Comparison of ENCODE assay signal across 14 cellular contexts in genomic region chr9:134058716-134059115, GRCh38. TPM values are rescaled to one million over a fixed set of nuclear protein-coding genes. Genes with fewer than 3 reads are reported as not detected.
DNase-seq lines count a peak whose midpoint lies in the region; ATAC-seq, FAIRE-seq and TF ChIP-seq lines count a peak whose summit lies in the region.
"Had no signal": no experiment of that assay in that cellular context is flagged by ENCODE, and none has a peak within 500 bp of the region (broad histone marks: within the 10 kb centered on the region; RNA-seq: fewer than 3 reads in every experiment).

No MANE protein-coding gene starts in this region.

- peak overlapping the region; percentile 55 for H3K4me2 ChIP-seq in HepG2 (ENCODE audit: low read depth, low read length)

- peaks cover 23% of the 10 kb centered on the region; the same call in 1 of the 2 replicates for H4K20me1 ChIP-seq in HepG2 (ENCODE audit: insufficient read depth, low read length)

- FAIRE-seq in HepG2 (lab: Jason Lieb, UNC) (no peak), small intestine (lab: Jason Lieb, UNC) (no peak)
- FAIRE-seq: K562 had no signal

- CTCF ChIA-PET in HepG2 (lab: Yijun Ruan, JAX; ENCODE audit: low intra/inter-chr PET ratio, low total read pairs) = no interaction called here

- ATAC-seq in Right ventricle myocardium superior (ENCODE audit: poor library complexity) (no peak), HepG2 (no peak; the same call in 2 of the 3 replicates), HG03108 (IDR thresholded peaks at IDR 0.05; ENCODE audit: unreplicated experiment) (no peak)
- no peak for ATAC-seq in activated T-helper 17 cell treated with anti-CD3 and anti-CD28 coated beads, Interleukin-2, amount 50 U/mL, for 72 hours (replicated peaks)
- ATAC-seq: K562 had no signal

- H3K4me3 ChIP-seq in HepG2 (replicated peaks in 1 of 3; ENCODE audit: insufficient read depth in 1 of 3, low read depth in 2 of 3, low read length in 3 of 3) (peak overlapping the region in 1 of 3 experiments; percentile 8; a peak in 1 of 6 replicates), small intestine (ENCODE audit: low read depth in 1 of 2, low read length in 2 of 2) (no peak overlapping the region)
- H3K4me3 ChIP-seq: K562, thyroid gland had no signal

- H3K27me3 ChIP-seq in HepG2 (ENCODE audit: control insufficient read depth in 1 of 2, insufficient read depth in 2 of 2, low read length in 2 of 2) (no peaks in the 10 kb centered on the region), small intestine (ENCODE audit: control insufficient read depth in 2 of 2, insufficient read depth in 2 of 2, low read length in 2 of 2) (no peaks in the 10 kb centered on the region)
- H3K27me3 ChIP-seq: thyroid gland had no signal

- no peak for TF ChIP-seq RAD21 in HepG2 (CRISPR knock-in tag; IDR thresholded peaks at IDR 0.05)

- H3K27ac ChIP-seq in VCaP = peak overlapping the region; percentile 100
- peak overlapping the region; percentile 75 for H3K27ac ChIP-seq in HepG2 (ENCODE audit: extremely low read length, insufficient read depth, low read length)
- no peak overlapping the region for H3K27ac ChIP-seq in small intestine (ENCODE audit: low read depth in 1 of 2, low read length in 1 of 2)

- H3K4me1 ChIP-seq in HepG2 (ENCODE audit: insufficient read depth, low read length) (peaks cover 80% of the 10 kb centered on the region), small intestine (ENCODE audit: control insufficient read depth in 2 of 2, insufficient read depth in 1 of 2, low read depth in 1 of 2, low read length in 1 of 2) (peaks cover 0 to 5% of the 10 kb centered on the region in 2 donors)

- H3K36me3 ChIP-seq in HepG2 (replicated peaks in 1 of 2; ENCODE audit: control insufficient read depth in 1 of 2, insufficient read depth in 2 of 2, low read length in 2 of 2) = peaks cover 2 to 7% of the 10 kb centered on the region in 2 experiments; a peak in 2 of 5 replicates
- H3K36me3 ChIP-seq in small intestine (ENCODE audit: control insufficient read depth in 2 of 2, insufficient read depth in 2 of 2, low read length in 2 of 2) = no peaks in the 10 kb centered on the region
- H3K36me3 ChIP-seq: thyroid gland had no signal

- no peak for TF ChIP-seq EP300 in HepG2 (IDR thresholded peaks at IDR 0.05; ENCODE audit: low read depth in 2 of 2, low read length in 2 of 2)
- TF ChIP-seq EP300 in HepG2 (CRISPR knock-in tag; IDR thresholded peaks at IDR 0.05; ENCODE audit: borderline replicate concordance) = no peak

- H3K4me1 Mint-ChIP-seq in activated T-helper 17 cell treated with anti-CD3 and anti-CD28 coated beads, Interleukin-2, amount 50 U/mL, for 72 hours = no peaks in the 10 kb centered on the region

- no peaks in the 10 kb centered on the region for H3K27me3 Mint-ChIP-seq in activated T-helper 17 cell treated with anti-CD3 and anti-CD28 coated beads, Interleukin-2, amount 50 U/mL, for 72 hours

- no peak for TF ChIP-seq POLR2A in HepG2 (IDR thresholded peaks at IDR 0.05; ENCODE audit: insufficient read depth in 1 of 2, low read depth in 2 of 2, low read length in 2 of 2)

- DNase-seq in cardiac septum (ENCODE audit: low spot score) = peak; percentile 72
- no peak for DNase-seq in Right ventricle myocardium superior
- DNase-seq in HepG2 (ENCODE audit: low spot score) = no peak
- DNase-seq in medulla oblongata (ENCODE audit: extremely low spot score) = no peak
- DNase-seq in small intestine = no peak
- DNase-seq: hypothalamus, NCI-H2081 treated with DMSO at 0.1 percent for 48 hours, retina had no signal

- no peak overlapping the region for H3K27ac Mint-ChIP-seq in activated T-helper 17 cell treated with anti-CD3 and anti-CD28 coated beads, Interleukin-2, amount 50 U/mL, for 72 hours

- no peak overlapping the region for H3K4me3 Mint-ChIP-seq in activated T-helper 17 cell treated with anti-CD3 and anti-CD28 coated beads, Interleukin-2, amount 50 U/mL, for 72 hours
- H3K4me3 Mint-ChIP-seq: mesothelial cell of epicardium had no signal

- TF ChIP-seq CTCF in VCaP (conservative IDR thresholded peaks at IDR 0.05) = no peak
- no peak for TF ChIP-seq CTCF in HepG2 (CRISPR knock-in tag; IDR thresholded peaks at IDR 0.05)

- peaks cover 97% of the 10 kb centered on the region for H3K79me2 ChIP-seq in HepG2 (ENCODE audit: insufficient read depth, low read length)

- WGBS in HepG2 (ENCODE audit: low lambda C conversion rate) = 97% methylated on average over 4 of the region's 7 CpGs
- WGBS in small intestine, 3 donors = 81 to 85% (median 82%) methylated on average over 7 of the region's 7 CpGs

- POLR2A ChIA-PET in HepG2 (lab: Yijun Ruan, JAX) = interaction anchor here (1.5 kb wide), 1 partner anchor 15 kb away, joined by 5 read pairs; no protein-coding TSS in a partner anchor

- no peaks in the 10 kb centered on the region for H3K9me3 Mint-ChIP-seq in activated T-helper 17 cell treated with anti-CD3 and anti-CD28 coated beads, Interleukin-2, amount 50 U/mL, for 72 hours
- H3K9me3 Mint-ChIP-seq: mesothelial cell of epicardium had no signal

- H2AFZ ChIP-seq in HepG2 (ENCODE audit: low read length) = no peak overlapping the region

- H3K36me3 Mint-ChIP-seq in activated T-helper 17 cell treated with anti-CD3 and anti-CD28 coated beads, Interleukin-2, amount 50 U/mL, for 72 hours (ENCODE audit: low read depth) = no peaks in the 10 kb centered on the region

- H3K9ac ChIP-seq in HepG2 (ENCODE audit: insufficient read depth, low read depth, low read length) = peak overlapping the region; percentile 47; the same call in 1 of the 2 replicates

- H3K9me3 ChIP-seq in HepG2 (ENCODE audit: low read length) = no peaks in the 10 kb centered on the region
- H3K9me3 ChIP-seq in small intestine (ENCODE audit: control insufficient read depth, low read depth) = no peaks in the 10 kb centered on the region
- H3K9me3 ChIP-seq: thyroid gland had no signal

- intact Hi-C loops in cardiac septum (cut with DNase I) (no loop called here), Right ventricle myocardium superior (cut with DNase I) (no loop called here), HepG2 (cut with micrococcal nuclease; ENCODE audit: unreplicated experiment) (no loop called here)

- in situ Hi-C loops in HepG2 (cut with HindIII; ENCODE audit: extremely low pct_ligation_motif_present, low pct_unique_long_range_greater_than_20kb) = no loop called here

- no TSS peak for BruUV-seq in HepG2 (replicated peaks; lab: Mats Ljungman, UMichigan)

RNA-seq across cellular contexts. Expression of gene BRD3, which starts 9.1 kb away (rescaled TPM):
- total RNA-seq in cardiac septum (27.5 TPM), Right ventricle myocardium superior (23.2 TPM), HepG2 (2016; rRNA removed; fragmentation: Illumina TruSeq; extraction: Trizol) (5.9 and 11.2 TPM in 2 replicates)
- 1.2 TPM in 2 replicates for total RNA-seq in HepG2 (2016; cell fraction: cytosol; rRNA removed; fragmentation: Illumina TruSeq; extraction: Trizol; ENCODE audit: low read depth)
- 7.7 and 8.4 TPM in 2 replicates for total RNA-seq in HepG2 (2016; cell fraction: insoluble cytoplasmic fraction; rRNA removed; fragmentation: Illumina TruSeq; extraction: Trizol)
- 4.3 and 4.8 TPM in 2 replicates for total RNA-seq in HepG2 (2016; cell fraction: membrane; rRNA removed; fragmentation: Illumina TruSeq; extraction: Trizol)
- total RNA-seq in HepG2 (2016; cell fraction: nucleus; rRNA removed; fragmentation: Illumina TruSeq; extraction: Trizol) = 8.6 and 9.0 TPM in 2 replicates
- polyA plus RNA-seq in HepG2 (2011; rRNA removed) (12.8 and 12.9 TPM in 2 replicates), small intestine (10 to 100 TPM in 1 of 3 donors, 1 to 10 TPM in 2; 4.3 to 11.7 (median 5.4) TPM)
- 7.3 and 8.3 TPM in 2 replicates for polyA plus RNA-seq in HepG2 (2011; cell fraction: cytosol; rRNA removed)
- polyA plus RNA-seq in HepG2 (2011; cell fraction: nucleus; rRNA removed) = 33.7 and 42.3 TPM in 2 replicates
- polyA plus RNA-seq in HepG2 (2012) = 22.7 and 27.4 TPM in 2 replicates
- 1.8 and 2.3 TPM in 2 replicates for polyA plus RNA-seq in HepG2 (2016; cell fraction: cytosol; fragmentation: Illumina TruSeq; extraction: Trizol; ENCODE audit: low read depth)
- 12.6 and 17.1 TPM in 2 replicates for polyA plus RNA-seq in HepG2 (2016; cell fraction: insoluble cytoplasmic fraction; fragmentation: Illumina TruSeq; extraction: Trizol; ENCODE audit: low read depth)
- polyA plus RNA-seq in HepG2 (2016; cell fraction: membrane; fragmentation: Illumina TruSeq; extraction: Trizol; ENCODE audit: low read depth) = 4.3 and 4.6 TPM in 2 replicates
- 21.2 and 21.4 TPM in 2 replicates for polyA plus RNA-seq in HepG2 (2016; cell fraction: nucleus; fragmentation: Illumina TruSeq; extraction: Trizol; ENCODE audit: insufficient read depth, low read depth)
- 15.0 and 25.5 TPM in 2 replicates for polyA minus RNA-seq in HepG2 (2011; rRNA and poly(A)+ RNA removed; ENCODE audit: low replicate concordance)
- 23.5 and 27.0 TPM in 2 replicates for polyA minus RNA-seq in HepG2 (2011; cell fraction: cytosol; rRNA and poly(A)+ RNA removed)
- polyA minus RNA-seq in HepG2 (2011; cell fraction: nucleus; rRNA and poly(A)+ RNA removed) = 13.3 and 16.8 TPM in 2 replicates
- 10 to 100 TPM in 1 of 2 donors, 1 to 10 TPM in 1; 8.4 to 10.6 TPM for total RNA-seq in activated T-helper 17 cell treated with anti-CD3 and anti-CD28 coated beads, Interleukin-2, amount 50 U/mL, for 72 hours

RNA-seq across cellular contexts. Expression of gene BRD3OS, which starts 33.4 kb away (rescaled TPM):
- total RNA-seq in cardiac septum (9.0 TPM), Right ventricle myocardium superior (4.9 TPM), HepG2 (2016; rRNA removed; fragmentation: Illumina TruSeq; extraction: Trizol) (4.9 and 5.0 TPM in 2 replicates)
- total RNA-seq in HepG2 (2016; cell fraction: cytosol; rRNA removed; fragmentation: Illumina TruSeq; extraction: Trizol; ENCODE audit: low read depth) = 2.6 and 4.1 TPM in 2 replicates
- 4.9 and 5.5 TPM in 2 replicates for total RNA-seq in HepG2 (2016; cell fraction: insoluble cytoplasmic fraction; rRNA removed; fragmentation: Illumina TruSeq; extraction: Trizol)
- total RNA-seq in HepG2 (2016; cell fraction: membrane; rRNA removed; fragmentation: Illumina TruSeq; extraction: Trizol) = 10.3 and 11.9 TPM in 2 replicates
- 3.1 and 4.3 TPM in 2 replicates for total RNA-seq in HepG2 (2016; cell fraction: nucleus; rRNA removed; fragmentation: Illumina TruSeq; extraction: Trizol)
- polyA plus RNA-seq in HepG2 (2011; rRNA removed) (3.9 and 5.7 TPM in 2 replicates), small intestine (1 to 10 TPM; 2.0 to 4.8 (median 3.5) TPM)
- polyA plus RNA-seq in HepG2 (2011; cell fraction: cytosol; rRNA removed) = 3.3 and 4.0 TPM in 2 replicates
- 3.3 and 3.7 TPM in 2 replicates for polyA plus RNA-seq in HepG2 (2011; cell fraction: nucleus; rRNA removed)
- 2.3 and 2.6 TPM in 2 replicates for polyA plus RNA-seq in HepG2 (2012)
- 4.5 and 6.0 TPM in 2 replicates for polyA plus RNA-seq in HepG2 (2016; cell fraction: cytosol; fragmentation: Illumina TruSeq; extraction: Trizol; ENCODE audit: low read depth)
- 5.4 and 5.8 TPM in 2 replicates for polyA plus RNA-seq in HepG2 (2016; cell fraction: insoluble cytoplasmic fraction; fragmentation: Illumina TruSeq; extraction: Trizol; ENCODE audit: low read depth)
- 8.8 and 10.1 TPM in 2 replicates for polyA plus RNA-seq in HepG2 (2016; cell fraction: membrane; fragmentation: Illumina TruSeq; extraction: Trizol; ENCODE audit: low read depth)
- 4.3 and 5.4 TPM in 2 replicates for polyA plus RNA-seq in HepG2 (2016; cell fraction: nucleus; fragmentation: Illumina TruSeq; extraction: Trizol; ENCODE audit: insufficient read depth, low read depth)
- polyA minus RNA-seq in HepG2 (2011; rRNA and poly(A)+ RNA removed; ENCODE audit: low replicate concordance) = 5.6 and 12.7 TPM in 2 replicates
- polyA minus RNA-seq in HepG2 (2011; cell fraction: cytosol; rRNA and poly(A)+ RNA removed) = 2.5 and 3.1 TPM in 2 replicates
- polyA minus RNA-seq in HepG2 (2011; cell fraction: nucleus; rRNA and poly(A)+ RNA removed) = 1.5 and 2.1 TPM in 2 replicates
- 10 to 100 TPM in 1 of 2 donors, 1 to 10 TPM in 1; 8.5 to 12.5 TPM for total RNA-seq in activated T-helper 17 cell treated with anti-CD3 and anti-CD28 coated beads, Interleukin-2, amount 50 U/mL, for 72 hours

Comparison
In these comparisons a context has a peak if more than half of its experiments do, and no peak if none do; other contexts are left out.
1. H3K27ac ChIP-seq: peak in VCaP (single experiment) and HepG2 (single experiment); none in small intestine (0 of 2).